Comparison of ENCODE assay signal across 8 cellular contexts in genomic region chr1:16012590-16013219, GRCh38. TPM values are rescaled to one million over a fixed set of nuclear protein-coding genes. Genes with fewer than 3 reads are reported as not detected.
A peak's percentile ranks its signal among the peaks of the same experiment; 100 is the strongest.
DNase-seq lines count a peak whose midpoint lies in the region; ATAC-seq, FAIRE-seq and TF ChIP-seq lines count a peak whose summit lies in the region.

No MANE protein-coding gene starts in this region.

- H3K27me3 ChIP-seq in pancreas: no peaks in the 10 kb centered on the region

- H3K4me3 Mint-ChIP-seq in activated CD8-positive, alpha-beta memory T cell treated with anti-CD3 and anti-CD28 coated beads, Interleukin-2, amount 10 ng/mL, durations not matched to agents 7 days and 5 days: no peak overlapping the region

- H3K36me3 Mint-ChIP-seq in activated CD8-positive, alpha-beta memory T cell treated with anti-CD3 and anti-CD28 coated beads, Interleukin-2, amount 10 ng/mL, durations not matched to agents 7 days and 5 days: no peaks in the 10 kb centered on the region

- H3K36me3 ChIP-seq in pancreas: no peaks in the 10 kb centered on the region

- no peaks in the 10 kb centered on the region for H3K9me3 Mint-ChIP-seq in activated CD8-positive, alpha-beta memory T cell treated with anti-CD3 and anti-CD28 coated beads, Interleukin-2, amount 10 ng/mL, durations not matched to agents 7 days and 5 days (ENCODE audit: low read depth)

- no peak for TF ChIP-seq CTCF in pancreas (IDR thresholded peaks at IDR 0.05)

- peak; percentile 83 for DNase-seq in GM03348 (ENCODE audit: low spot score)
- DNase-seq in MV-4-11 (lab: John Stamatoyannopoulos, UW): peak; percentile 77
- peak; percentile 51 for DNase-seq in activated CD8-positive, alpha-beta memory T cell treated with anti-CD3 and anti-CD28 coated beads, Interleukin-2, amount 10 ng/mL, durations not matched to agents 7 days and 5 days
- peak; percentile 89 for DNase-seq in Right ventricle myocardium inferior (ENCODE audit: missing footprints)
- DNase-seq in pancreas: peak; percentile 67 to 90 (median 80)
- DNase-seq in activated gamma-delta T cell treated with Interleukin-2 at 50 U/mL for 16 hours: no peak
- DNase-seq in OCI-M2 (lab: John Stamatoyannopoulos, UW; ENCODE audit: unreplicated experiment): no peak

- H3K27me3 Mint-ChIP-seq in activated CD8-positive, alpha-beta memory T cell treated with anti-CD3 and anti-CD28 coated beads, Interleukin-2, amount 10 ng/mL, durations not matched to agents 7 days and 5 days: peaks cover 20% of the 10 kb centered on the region

- no peak for FAIRE-seq in pancreas (lab: Jason Lieb, UNC)

- H3K4me1 Mint-ChIP-seq in activated CD8-positive, alpha-beta memory T cell treated with anti-CD3 and anti-CD28 coated beads, Interleukin-2, amount 10 ng/mL, durations not matched to agents 7 days and 5 days: peaks cover 4% of the 10 kb centered on the region

- H3K4me1 ChIP-seq in pancreas: peaks cover 0 to 14% (median 0%) of the 10 kb centered on the region in 3 donors

- CTCF ChIA-PET in activated CD8-positive, alpha-beta memory T cell treated with anti-CD3 and anti-CD28 coated beads, Interleukin-2, amount 10 ng/mL, durations not matched to agents 7 days and 5 days (lab: Charles Lee): interaction anchor here (1.0 to 1.6 kb wide), 3 partner anchors 56 to 221 kb away, joined by 3 to 4 read pairs (median 3); no protein-coding TSS in a partner anchor

- H3K9me3 ChIP-seq in pancreas: no peaks in the 10 kb centered on the region

- H3K27ac Mint-ChIP-seq in activated CD8-positive, alpha-beta memory T cell treated with anti-CD3 and anti-CD28 coated beads, Interleukin-2, amount 10 ng/mL, durations not matched to agents 7 days and 5 days: no peak overlapping the region

- peak; percentile 52 for ATAC-seq in activated CD8-positive, alpha-beta memory T cell treated with anti-CD3 and anti-CD28 coated beads, Interleukin-2, amount 10 ng/mL, durations not matched to agents 7 days and 5 days
- ATAC-seq in Right ventricle myocardium inferior (peak; percentile 30), pancreas (peak; percentile 66 to 85 (median 80)), GM21381 (IDR thresholded peaks at IDR 0.05; ENCODE audit: unreplicated experiment) (no peak)

- 3 to 5% methylated on average over 36 of the region's 36 CpGs for WGBS in pancreas, 2 donors

- intact Hi-C loops in Right ventricle myocardium inferior (cut with DNase I) (no loop called here), pancreas (cut with DNase I) (no loop called here)

- peak overlapping the region; percentile 29 to 82 (median 74) for H3K27ac ChIP-seq in pancreas

- peak overlapping the region in 3 of 4 donors; percentile 10 to 43 (median 25) for H3K4me3 ChIP-seq in pancreas

RNA-seq across cellular contexts. Expression of gene HSPB7, which starts 5.1 kb away (rescaled TPM):
- not detected for total RNA-seq in activated CD8-positive, alpha-beta memory T cell treated with anti-CD3 and anti-CD28 coated beads, Interleukin-2, amount 10 ng/mL, durations not matched to agents 7 days and 5 days
- total RNA-seq in Right ventricle myocardium inferior (4,074 TPM), pancreas (1 to 10 TPM in 3 of 6 donors, under 1 TPM in 3; 0.65 to 4.8 (median 1.3) TPM)
- polyA plus RNA-seq in pancreas: 10 to 100 TPM in 1 of 2 donors, 1 to 10 TPM in 1; 4.1 to 10.9 TPM

RNA-seq across cellular contexts. Expression of gene SRARP, which starts 8.7 kb away (rescaled TPM):
- total RNA-seq in activated CD8-positive, alpha-beta memory T cell treated with anti-CD3 and anti-CD28 coated beads, Interleukin-2, amount 10 ng/mL, durations not matched to agents 7 days and 5 days: not detected
- total RNA-seq in Right ventricle myocardium inferior (0.41 TPM), pancreas (not detected)
- not detected for polyA plus RNA-seq in pancreas

RNA-seq across cellular contexts. Expression of gene CLCNKA, which starts 9.1 kb away (rescaled TPM):
- total RNA-seq in activated CD8-positive, alpha-beta memory T cell treated with anti-CD3 and anti-CD28 coated beads, Interleukin-2, amount 10 ng/mL, durations not matched to agents 7 days and 5 days: not detected
- 0.19 TPM for total RNA-seq in Right ventricle myocardium inferior
- total RNA-seq in pancreas: 1 to 10 TPM in 3 of 6 donors, under 1 TPM in 3; 0.67 to 2.9 (median 1.2) TPM
- polyA plus RNA-seq in pancreas: 1 to 10 TPM; 5.4 to 9.3 TPM

RNA-seq across cellular contexts. Expression of gene CLCNKB, which starts 30.9 kb away (rescaled TPM):
- total RNA-seq in activated CD8-positive, alpha-beta memory T cell treated with anti-CD3 and anti-CD28 coated beads, Interleukin-2, amount 10 ng/mL, durations not matched to agents 7 days and 5 days: not detected
- total RNA-seq in Right ventricle myocardium inferior (2.2 TPM), pancreas (1 to 10 TPM in 1 of 6 donors, under 1 TPM in 5; 0.54 to 1.6 (median 0.74) TPM)
- 1 to 10 TPM; 1.5 to 1.7 TPM for polyA plus RNA-seq in pancreas

RNA-seq across cellular contexts. Expression of gene ZBTB17, which starts 36.8 kb away (rescaled TPM):
- total RNA-seq in activated CD8-positive, alpha-beta memory T cell treated with anti-CD3 and anti-CD28 coated beads, Interleukin-2, amount 10 ng/mL, durations not matched to agents 7 days and 5 days: 10 to 100 TPM; 55.8 to 68.8 TPM
- total RNA-seq in Right ventricle myocardium inferior: 23.4 TPM
- total RNA-seq in pancreas: 10 to 100 TPM; 16.2 to 24.3 (median 16.7) TPM
- polyA plus RNA-seq in pancreas: 100 to 1,000 TPM in 1 of 2 donors, 10 to 100 TPM in 1; 90.5 to 106 TPM

Comparison
In these comparisons a context has a peak if more than half of its experiments do, and no peak if none do; other contexts are left out.
1. DNase-seq: peak in GM03348 (single experiment), MV-4-11 (single experiment), activated CD8-positive, alpha-beta memory T cell treated with anti-CD3 and anti-CD28 coated beads, Interleukin-2, amount 10 ng/mL, durations not matched to agents 7 days and 5 days (single experiment), Right ventricle myocardium inferior (single experiment) and pancreas (6 of 6); none in activated gamma-delta T cell treated with Interleukin-2 at 50 U/mL for 16 hours (single experiment) and OCI-M2 (single experiment).
2. RNA of gene HSPB7, which starts 5.1 kb away (total RNA-seq): 4,074 TPM in Right ventricle myocardium inferior (single experiment); 0.65 to 4.8 TPM in pancreas and not detected in activated CD8-positive, alpha-beta memory T cell treated with anti-CD3 and anti-CD28 coated beads, Interleukin-2, amount 10 ng/mL, durations not matched to agents 7 days and 5 days; every median in the first group is over 100 times any median in the second.